ENCODE assay signal across 24 cellular contexts in the genomic region with DNA sequence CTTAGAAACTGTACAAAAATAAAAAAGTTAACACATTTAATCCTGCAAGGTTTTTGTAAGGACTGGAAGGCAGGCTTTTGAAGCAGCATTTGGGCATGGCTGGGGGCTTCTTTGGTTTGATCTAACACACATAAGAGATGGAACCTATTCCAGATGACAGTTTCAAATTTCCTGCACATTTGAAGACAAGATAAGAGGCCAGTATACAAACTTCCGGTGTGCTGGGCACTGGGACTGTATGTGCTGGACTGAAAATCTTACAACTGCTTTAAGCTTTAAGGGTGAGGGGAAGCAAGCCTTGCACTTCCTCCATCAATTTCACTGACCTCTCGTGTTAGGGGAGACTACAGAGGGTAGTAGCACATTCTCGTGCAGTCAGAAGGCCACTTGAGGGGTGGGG.
"Had no signal": no experiment of that assay in that cellular context is flagged by ENCODE, and none has a peak within 500 bp of the region (broad histone marks: within the 10 kb centered on the region; RNA-seq: fewer than 3 reads in every experiment).

No MANE protein-coding gene starts in this region.

- H3K27me3 Mint-ChIP-seq: naive B cell had no signal

- H3K27ac Mint-ChIP-seq: mesothelial cell of epicardium; naive B cell; natural killer cell treated with Interleukin-12 subunit alpha and Interleukin-12 subunit beta and Interleukin-15 and Interleukin-18, amount 100 ng/mL, for 72 hours; neural progenitor cell; stimulated activated effector memory CD8-positive, alpha-beta T cell treated with anti-CD3 and anti-CD28 coated beads, Interleukin-12 subunit alpha, Interleukin-12 subunit beta, amount 100 ng/mL, for 72 hours had no signal

- H3K4me2 ChIP-seq: hepatocyte, neural progenitor cell had no signal

- H3K36me3 Mint-ChIP-seq: naive B cell; natural killer cell treated with Interleukin-12 subunit alpha and Interleukin-12 subunit beta and Interleukin-15 and Interleukin-18, amount 100 ng/mL, for 72 hours; stimulated activated effector memory CD8-positive, alpha-beta T cell treated with anti-CD3 and anti-CD28 coated beads, Interleukin-12 subunit alpha, Interleukin-12 subunit beta, amount 100 ng/mL, for 72 hours had no signal

- H3K36me3 ChIP-seq: gastrocnemius medialis, neural progenitor cell, sigmoid colon, thoracic aorta, transverse colon, vagina had no signal

- H3K79me2 ChIP-seq: hepatocyte, parathyroid adenoma had no signal

- FAIRE-seq: kidney had no signal

- H3K4me3 ChIP-seq: gastrocnemius medialis, heart left ventricle, hepatocyte, mucosa of descending colon, neural progenitor cell, psoas muscle, sigmoid colon, thoracic aorta, transverse colon, vagina had no signal

- H3K4me1 ChIP-seq: gastrocnemius medialis, heart left ventricle, parathyroid adenoma, psoas muscle, sigmoid colon, transverse colon, vagina had no signal

- H3K27ac ChIP-seq: gastrocnemius medialis, heart left ventricle, hepatocyte, neural progenitor cell, parathyroid adenoma, psoas muscle, sigmoid colon, thoracic aorta, transverse colon, vagina had no signal

- H3K4me3 Mint-ChIP-seq: mesothelial cell of epicardium; naive B cell; natural killer cell treated with Interleukin-12 subunit alpha and Interleukin-12 subunit beta and Interleukin-15 and Interleukin-18, amount 100 ng/mL, for 72 hours; neural progenitor cell; stimulated activated effector memory CD8-positive, alpha-beta T cell treated with anti-CD3 and anti-CD28 coated beads, Interleukin-12 subunit alpha, Interleukin-12 subunit beta, amount 100 ng/mL, for 72 hours had no signal

- ATAC-seq: gastrocnemius medialis; heart left ventricle; left lobe of liver; mucosa of descending colon; natural killer cell treated with Interleukin-12 subunit alpha and Interleukin-12 subunit beta and Interleukin-15 and Interleukin-18, amount 100 ng/mL, for 72 hours; psoas muscle; right cardiac atrium; stimulated activated effector memory CD8-positive, alpha-beta T cell treated with anti-CD3 and anti-CD28 coated beads, Interleukin-12 subunit alpha, Interleukin-12 subunit beta, amount 100 ng/mL, for 72 hours; stimulated activated naive CD8-positive, alpha-beta T cell treated with anti-CD3 and anti-CD28 coated beads, Interleukin-15, Interleukin-2, amounts not matched to agents 100 U/mL and 50 U/mL, for 24 hours had no signal

- DNase-seq: cortex of kidney; effector CD4-positive, alpha-beta T cell; gastrocnemius medialis; heart left ventricle; kidney; mesenchymal stem cell; mucosa of descending colon; naive B cell; psoas muscle; right cardiac atrium; sigmoid colon; stimulated activated CD4-positive, alpha-beta T cell treated with anti-CD3 and anti-CD28 coated beads, Interleukin-2, amount 100 ng/mL, for 24 hours; stimulated activated CD4-positive, alpha-beta T cell treated with anti-CD3 and anti-CD28 coated beads, Interleukin-4, amount 100 ng/mL, for 24 hours; stimulated activated naive CD8-positive, alpha-beta T cell treated with anti-CD3 and anti-CD28 coated beads, Interleukin-15, Interleukin-2, amounts not matched to agents 100 U/mL and 50 U/mL, for 24 hours; transverse colon had no signal

- H3K27me3 ChIP-seq: gastrocnemius medialis, hepatocyte, neural progenitor cell, sigmoid colon, transverse colon, vagina had no signal

- H3K9me3 Mint-ChIP-seq: mesothelial cell of epicardium; natural killer cell treated with Interleukin-12 subunit alpha and Interleukin-12 subunit beta and Interleukin-15 and Interleukin-18, amount 100 ng/mL, for 72 hours; neural progenitor cell; stimulated activated effector memory CD8-positive, alpha-beta T cell treated with anti-CD3 and anti-CD28 coated beads, Interleukin-12 subunit alpha, Interleukin-12 subunit beta, amount 100 ng/mL, for 72 hours had no signal

- H3K4me1 Mint-ChIP-seq: neural progenitor cell; stimulated activated effector memory CD8-positive, alpha-beta T cell treated with anti-CD3 and anti-CD28 coated beads, Interleukin-12 subunit alpha, Interleukin-12 subunit beta, amount 100 ng/mL, for 72 hours had no signal

- H2AFZ ChIP-seq: hepatocyte, neural progenitor cell, parathyroid adenoma had no signal

- H3K9me3 ChIP-seq: gastrocnemius medialis, heart left ventricle, mucosa of descending colon, psoas muscle, sigmoid colon, thoracic aorta, transverse colon, vagina had no signal

- H3K9ac ChIP-seq: neural progenitor cell, parathyroid adenoma had no signal
